9 cellular contexts compared by ENCODE assay signal in the genomic region with DNA sequence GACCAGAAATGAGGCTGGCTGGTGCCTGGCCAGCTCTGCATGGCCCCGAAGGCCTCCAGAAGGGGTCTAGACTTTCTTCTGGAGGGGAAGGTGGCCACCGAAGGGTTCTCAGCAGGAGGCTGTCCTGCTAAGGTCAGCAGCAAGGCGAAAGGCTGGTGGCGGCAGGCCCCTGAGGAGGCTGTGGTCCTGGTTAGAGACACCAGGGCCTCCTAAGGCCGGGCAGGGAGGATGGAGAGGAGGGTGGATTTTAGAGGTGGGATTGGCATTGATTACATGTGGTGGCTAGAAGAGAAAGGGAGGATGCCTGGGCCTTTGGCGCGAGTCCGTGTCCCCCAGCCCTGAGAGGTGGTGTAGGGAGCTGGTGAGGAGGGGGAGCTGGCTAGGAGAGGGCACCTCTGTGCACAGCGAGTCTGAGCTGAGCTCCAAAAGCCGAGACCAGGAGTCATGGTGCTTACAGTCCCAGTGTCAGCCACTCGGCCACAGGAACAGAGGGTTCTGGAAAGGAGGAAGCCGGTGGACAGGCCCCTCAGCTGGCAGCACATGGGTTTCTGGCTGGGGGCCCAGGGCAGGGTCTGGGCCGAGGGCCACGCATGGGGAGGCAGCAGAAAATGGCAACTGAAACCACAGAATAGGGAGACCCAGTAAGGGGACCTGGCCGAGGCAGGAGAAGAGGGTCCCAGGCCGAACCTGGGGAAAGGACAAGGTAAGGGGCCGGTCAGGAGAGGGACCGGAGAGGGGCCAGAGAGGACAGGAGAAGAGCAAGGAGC. TPM values are rescaled to one million over a fixed set of nuclear protein-coding genes. Genes with fewer than 3 reads are reported as not detected.
DNase-seq lines count a peak whose midpoint lies in the region; ATAC-seq and TF ChIP-seq lines count a peak whose summit lies in the region.
"Had no signal": no experiment of that assay in that cellular context is flagged by ENCODE, and none has a peak within 500 bp of the region (broad histone marks: within the 10 kb centered on the region; RNA-seq: fewer than 3 reads in every experiment).

No MANE protein-coding gene starts in this region.

- H3K4me3 ChIP-seq in CD4-positive, alpha-beta memory T cell (ENCODE audit: low read length in 2 of 2) = no peak overlapping the region
- H3K4me3 ChIP-seq in HAP-1 (no peak overlapping the region), Caco-2 (ENCODE audit: low read depth, low read length) (no peak overlapping the region)
- H3K4me3 ChIP-seq: smooth muscle cell had no signal

- H3K27me3 ChIP-seq in CD4-positive, alpha-beta memory T cell (ENCODE audit: insufficient read depth, low read length) = no peaks in the 10 kb centered on the region
- no peaks in the 10 kb centered on the region for H3K27me3 ChIP-seq in HAP-1 (ENCODE audit: low read depth)
- no peaks in the 10 kb centered on the region for H3K27me3 ChIP-seq in Caco-2 (replicated peaks; ENCODE audit: control insufficient read depth, insufficient read depth, low read length)

- CTCF ChIA-PET in CD4-positive, alpha-beta memory T cell (lab: Charles Lee; ENCODE audit: partially characterized antibody) = interaction anchor here (0.9 to 9.7 kb wide), 5 partner anchors 14 to 94 kb away, joined by 3 to 367 read pairs (median 106); a partner anchor contains a TSS
- CTCF ChIA-PET in Caco-2 (lab: Charles Lee) = no interaction called here

- POLR2A ChIA-PET in CD4-positive, alpha-beta memory T cell (lab: Charles Lee; ENCODE audit: partially characterized antibody) = interaction anchor here (5.2 to 22.7 kb wide), 5 partner anchors 22 to 108 kb away, joined by 70 to 937 read pairs (median 175); a partner anchor contains a TSS
- POLR2A ChIA-PET in Caco-2 (lab: Charles Lee) = interaction anchor here (0.5 kb wide), 1 partner anchor 555 kb away, joined by 5 read pairs; no protein-coding TSS in a partner anchor

- no peaks in the 10 kb centered on the region for H3K27me3 Mint-ChIP-seq in CD4-positive, alpha-beta memory T cell
- no peaks in the 10 kb centered on the region for H3K27me3 Mint-ChIP-seq in dendritic cell treated with granulocyte-macrophage colony-stimulating factor and Interleukin-4, amounts not matched to agents 40 ng/mL and 50 ng/mL, for 4 days
- H3K27me3 Mint-ChIP-seq in neural crest cell (ENCODE audit: low read depth) (no peaks in the 10 kb centered on the region), Caco-2 (ENCODE audit: insufficient read depth, unreplicated experiment) (no peaks in the 10 kb centered on the region)

- no peaks in the 10 kb centered on the region for H3K9me3 ChIP-seq in CD4-positive, alpha-beta memory T cell (ENCODE audit: control insufficient read depth in 1 of 2, low read length in 2 of 2)
- H3K9me3 ChIP-seq in KOPT-K1 (ENCODE audit: insufficient read depth, low read length, poor library complexity, severe bottlenecking) (no peaks in the 10 kb centered on the region), HAP-1 (no peaks in the 10 kb centered on the region), Caco-2 (no peaks in the 10 kb centered on the region)

- peak overlapping the region; percentile 42 to 92 (median 75) for H3K27ac Mint-ChIP-seq in CD4-positive, alpha-beta memory T cell
- H3K27ac Mint-ChIP-seq in dendritic cell treated with granulocyte-macrophage colony-stimulating factor and Interleukin-4, amounts not matched to agents 40 ng/mL and 50 ng/mL, for 4 days = peak overlapping the region; percentile 91
- H3K27ac Mint-ChIP-seq in neural crest cell (ENCODE audit: unreplicated experiment) (no peak overlapping the region), Caco-2 (ENCODE audit: unreplicated experiment) (no peak overlapping the region)

- no peak for ATAC-seq in GM18868 (IDR thresholded peaks at IDR 0.05; ENCODE audit: unreplicated experiment)

- peaks cover 0 to 2% (median 0%) of the 10 kb centered on the region in 8 donors for H3K9me3 Mint-ChIP-seq in CD4-positive, alpha-beta memory T cell
- no peaks in the 10 kb centered on the region for H3K9me3 Mint-ChIP-seq in dendritic cell treated with granulocyte-macrophage colony-stimulating factor and Interleukin-4, amounts not matched to agents 40 ng/mL and 50 ng/mL, for 4 days
- H3K9me3 Mint-ChIP-seq in neural crest cell (no peaks in the 10 kb centered on the region), Caco-2 (ENCODE audit: unreplicated experiment) (no peaks in the 10 kb centered on the region)

- peaks cover 28% of the 10 kb centered on the region for H3K36me3 ChIP-seq in CD4-positive, alpha-beta memory T cell (ENCODE audit: insufficient read depth, low read length)
- peaks cover 76% of the 10 kb centered on the region for H3K36me3 ChIP-seq in KOPT-K1 (ENCODE audit: insufficient read depth, low read length)
- peaks cover 38% of the 10 kb centered on the region for H3K36me3 ChIP-seq in HAP-1 (replicated peaks)
- no peaks in the 10 kb centered on the region; the same call in none of the 2 replicates for H3K36me3 ChIP-seq in Caco-2 (ENCODE audit: control insufficient read depth, insufficient read depth, low read length)

- H3K4me1 ChIP-seq in CD4-positive, alpha-beta memory T cell (ENCODE audit: insufficient read depth, low read length) = peaks cover 42% of the 10 kb centered on the region
- no peaks in the 10 kb centered on the region for H3K4me1 ChIP-seq in HAP-1
- no peaks in the 10 kb centered on the region for H3K4me1 ChIP-seq in Caco-2

- H3K36me3 Mint-ChIP-seq in CD4-positive, alpha-beta memory T cell = peaks cover 20 to 58% of the 10 kb centered on the region in 2 donors
- H3K36me3 Mint-ChIP-seq in dendritic cell treated with granulocyte-macrophage colony-stimulating factor and Interleukin-4, amounts not matched to agents 40 ng/mL and 50 ng/mL, for 4 days (ENCODE audit: low read depth) = peaks cover 85% of the 10 kb centered on the region
- H3K36me3 Mint-ChIP-seq in neural crest cell (ENCODE audit: low read depth) (peaks cover 6% of the 10 kb centered on the region), Caco-2 (ENCODE audit: insufficient read depth, unreplicated experiment) (peaks cover 64% of the 10 kb centered on the region)

- in situ Hi-C loops in HAP-1 (cut with MboI; ENCODE audit: low sequenced_read_pairs) = no loop called here

- H3K4me3 Mint-ChIP-seq in CD4-positive, alpha-beta memory T cell = peak overlapping the region; percentile 26 to 93 (median 54)
- H3K4me3 Mint-ChIP-seq in dendritic cell treated with granulocyte-macrophage colony-stimulating factor and Interleukin-4, amounts not matched to agents 40 ng/mL and 50 ng/mL, for 4 days = peak overlapping the region; percentile 92
- H3K4me3 Mint-ChIP-seq in neural crest cell (peak overlapping the region; percentile 66), Caco-2 (ENCODE audit: unreplicated experiment) (no peak overlapping the region)

- TF ChIP-seq CTCF in neural crest cell (conservative IDR thresholded peaks at IDR 0.05) (no peak), Caco-2 (IDR thresholded peaks at IDR 0.05; ENCODE audit: insufficient read depth in 1 of 2, low read depth in 1 of 2, low read length in 1 of 2, severe bottlenecking in 1 of 2, unreplicated experiment in 1 of 2) (no peak)

- H3K4me1 Mint-ChIP-seq in CD4-positive, alpha-beta memory T cell = peaks cover 19 to 70% (median 43%) of the 10 kb centered on the region in 4 donors
- peaks cover 76% of the 10 kb centered on the region for H3K4me1 Mint-ChIP-seq in dendritic cell treated with granulocyte-macrophage colony-stimulating factor and Interleukin-4, amounts not matched to agents 40 ng/mL and 50 ng/mL, for 4 days (ENCODE audit: low read depth)
- peaks cover 9% of the 10 kb centered on the region for H3K4me1 Mint-ChIP-seq in neural crest cell
- H3K4me1 Mint-ChIP-seq in Caco-2 (ENCODE audit: low read depth, unreplicated experiment) = no peaks in the 10 kb centered on the region

- no TSS peak for BruUV-seq in Caco-2 (replicated peaks; lab: Mats Ljungman, UMichigan)

- intact Hi-C loops in CD4-positive, alpha-beta memory T cell (cut with micrococcal nuclease) = no loop called here
- intact Hi-C loops in dendritic cell treated with granulocyte-macrophage colony-stimulating factor and Interleukin-4, amounts not matched to agents 40 ng/mL and 50 ng/mL, for 4 days (cut with micrococcal nuclease) = no loop called here
- intact Hi-C loops in Caco-2 (cut with micrococcal nuclease; ENCODE audit: unreplicated experiment) = no loop called here

- no peak for DNase-seq in CD4-positive, alpha-beta memory T cell
- no peak for DNase-seq in neural crest cell (ENCODE audit: low read depth, low spot score)
- no peak for DNase-seq in SHP77 treated with DMSO at 0.1 percent for 48 hours (lab: John Stamatoyannopoulos, UW)
- no peak for DNase-seq in HAP-1 (ENCODE audit: low spot score in 2 of 2)
- DNase-seq in Caco-2 = no peak

- H3K27ac ChIP-seq in CD4-positive, alpha-beta memory T cell (ENCODE audit: low read depth, low read length) = peak overlapping the region; percentile 90
- H3K27ac ChIP-seq in KOPT-K1 (ENCODE audit: low read depth, low read length, poor library complexity, severe bottlenecking) = peak overlapping the region; percentile 93

RNA-seq across cellular contexts. Expression of a gene that starts 2.5 kb away (rescaled TPM):
- 100 to 1,000 TPM; 149 to 152 TPM for total RNA-seq in CD4-positive, alpha-beta memory T cell
- 100 to 1,000 TPM; 198 to 202 TPM for polyA plus RNA-seq in CD4-positive, alpha-beta memory T cell
- total RNA-seq in neural crest cell (2.8 and 3.8 TPM in 2 replicates), Caco-2 (2022) (3.3 and 4.3 TPM in 2 replicates)

RNA-seq across cellular contexts. Expression of a gene that starts 17.0 kb away (rescaled TPM):
- total RNA-seq in CD4-positive, alpha-beta memory T cell = 10 to 100 TPM; 37.6 to 42.1 TPM
- 10 to 100 TPM; 31.1 to 35.3 TPM for polyA plus RNA-seq in CD4-positive, alpha-beta memory T cell
- total RNA-seq in neural crest cell (40.2 and 43.2 TPM in 2 replicates), Caco-2 (2022) (32.1 and 36.8 TPM in 2 replicates)

RNA-seq across cellular contexts. Expression of a gene that starts 17.1 kb away (rescaled TPM):
- 100 to 1,000 TPM in 1 of 2 experiments, 10 to 100 TPM in 1; 83.9 to 101 TPM for total RNA-seq in CD4-positive, alpha-beta memory T cell
- 10 to 100 TPM; 38.1 to 69.6 TPM for polyA plus RNA-seq in CD4-positive, alpha-beta memory T cell
- 35.7 and 40.8 TPM in 2 replicates for total RNA-seq in neural crest cell
- total RNA-seq in Caco-2 (2022) = 31.9 and 33.4 TPM in 2 replicates

RNA-seq across cellular contexts. Expression of a gene that starts 21.4 kb away (rescaled TPM):
- total RNA-seq in CD4-positive, alpha-beta memory T cell = 10 to 100 TPM; 60.6 to 64.5 TPM
- 10 to 100 TPM; 15.6 to 23.6 TPM for polyA plus RNA-seq in CD4-positive, alpha-beta memory T cell
- total RNA-seq in neural crest cell = 27.2 TPM in 2 replicates
- 22.3 and 22.9 TPM in 2 replicates for total RNA-seq in Caco-2 (2022)

RNA-seq across cellular contexts. Expression of a gene that starts 23.0 kb away (rescaled TPM):
- total RNA-seq in CD4-positive, alpha-beta memory T cell = 100 to 1,000 TPM in 1 of 2 experiments, 10 to 100 TPM in 1; 97.4 to 106 TPM
- polyA plus RNA-seq in CD4-positive, alpha-beta memory T cell = 10 to 100 TPM; 37.1 to 98.8 TPM
- total RNA-seq in neural crest cell = 294 and 296 TPM in 2 replicates
- 293 and 297 TPM in 2 replicates for total RNA-seq in Caco-2 (2022)

Comparison
In these comparisons a context has a peak if more than half of its experiments do, and no peak if none do; other contexts are left out.
1. H3K27ac Mint-ChIP-seq: peak in CD4-positive, alpha-beta memory T cell (7 of 7) and dendritic cell treated with granulocyte-macrophage colony-stimulating factor and Interleukin-4, amounts not matched to agents 40 ng/mL and 50 ng/mL, for 4 days (single experiment); none in neural crest cell (single experiment) and Caco-2 (single experiment).
2. RNA of a gene that starts 2.5 kb away (total RNA-seq): 149 to 152 TPM in CD4-positive, alpha-beta memory T cell; 3.3 to 4.3 TPM in Caco-2 and 2.8 to 3.8 TPM in neural crest cell; every median in the first group is over 10 times any median in the second.